In genomic region chr13:38775085-38775484, GRCh38 we compare ENCODE assay signal across 37 cellular contexts.
DNase-seq lines count a peak whose midpoint lies in the region; ATAC-seq, FAIRE-seq and TF ChIP-seq lines count a peak whose summit lies in the region.
"Had no signal": no experiment of that assay in that cellular context is flagged by ENCODE, and none has a peak within 500 bp of the region (broad histone marks: within the 10 kb centered on the region; RNA-seq: fewer than 3 reads in every experiment).

No MANE protein-coding gene starts in this region.

- no peak overlapping the region for H2BK120ac ChIP-seq in neuronal stem cell (ENCODE audit: low read depth, low read length)

- H4K8ac ChIP-seq in neuronal stem cell (ENCODE audit: low read depth, low read length) = no peak overlapping the region

- H3K4me1 ChIP-seq in liver (ENCODE audit: control insufficient read depth in 4 of 4, insufficient read depth in 4 of 4, low read length in 3 of 4) (peaks cover 0 to 2% (median 0%) of the 10 kb centered on the region in 4 donors), HepG2 (ENCODE audit: insufficient read depth, low read length) (no peaks in the 10 kb centered on the region), right lobe of liver (peaks cover 0 to 8% (median 0%) of the 10 kb centered on the region in 4 donors), neuronal stem cell (ENCODE audit: control insufficient read depth in 2 of 2, insufficient read depth in 1 of 2, low read depth in 1 of 2, low read length in 2 of 2) (no peaks in the 10 kb centered on the region)
- H3K4me1 ChIP-seq: A549; BE2C; BLaER1; BLaER1 treated with 17β-estradiol and CSF1 and Interleukin-3, amounts not matched to agents 10 nM and 100 nM had no signal

- no peak for TF ChIP-seq POLR2A in HepG2 (IDR thresholded peaks at IDR 0.05; ENCODE audit: insufficient read depth in 1 of 2, low read depth in 2 of 2, low read length in 2 of 2)
- TF ChIP-seq POLR2A in right lobe of liver (IDR thresholded peaks at IDR 0.05) = no peak

- FAIRE-seq in HepG2 (lab: Jason Lieb, UNC) (no peak), urothelium cell line (lab: Jason Lieb, UNC) (no peak)
- FAIRE-seq: A204.1, A549, D721Med had no signal

- in situ Hi-C loops in HepG2 (cut with HindIII; ENCODE audit: extremely low pct_ligation_motif_present, low pct_unique_long_range_greater_than_20kb) = no loop called here

- H3K27me3 ChIP-seq in liver (ENCODE audit: control insufficient read depth in 4 of 4, insufficient read depth in 4 of 4, low read length in 3 of 4) (no peaks in the 10 kb centered on the region), HepG2 (ENCODE audit: control insufficient read depth in 1 of 2, insufficient read depth in 2 of 2, low read length in 2 of 2) (no peaks in the 10 kb centered on the region), right lobe of liver (no peaks in the 10 kb centered on the region), neuronal stem cell (ENCODE audit: control insufficient read depth in 3 of 3, insufficient read depth in 3 of 3, low read depth in 1 of 3, low read length in 3 of 3) (no peaks in the 10 kb centered on the region)
- H3K27me3 ChIP-seq: BE2C; BLaER1; BLaER1 treated with 17β-estradiol and CSF1 and Interleukin-3, amounts not matched to agents 10 nM and 100 nM had no signal

- no peaks in the 10 kb centered on the region for H3K79me1 ChIP-seq in neuronal stem cell (ENCODE audit: low read depth, low read length)

- H3K4ac ChIP-seq in neuronal stem cell (ENCODE audit: low read length) = no peak overlapping the region

- intact Hi-C loops in HepG2 (cut with micrococcal nuclease; ENCODE audit: unreplicated experiment) = no loop called here
- intact Hi-C loops in right lobe of liver (cut with DNase I) = no loop called here

- H3K27me3 Mint-ChIP-seq in mesothelial cell of epicardium (ENCODE audit: low read depth) = no peaks in the 10 kb centered on the region
- H3K27me3 Mint-ChIP-seq: B cell; CD4-positive, alpha-beta memory T cell; CD4-positive, CD25-positive, alpha-beta regulatory T cell had no signal

- H3K9ac ChIP-seq in liver (ENCODE audit: low read depth in 1 of 2, low read length in 2 of 2) (no peak overlapping the region), HepG2 (ENCODE audit: insufficient read depth, low read depth, low read length) (no peak overlapping the region), neuronal stem cell (ENCODE audit: low read depth, low read length, poor library complexity) (no peak overlapping the region)
- H3K9ac ChIP-seq: BLaER1; BLaER1 treated with 17β-estradiol and CSF1 and Interleukin-3, amounts not matched to agents 10 nM and 100 nM had no signal

- H3K4me3 ChIP-seq in liver (ENCODE audit: low read depth in 1 of 3, low read length in 3 of 3) = no peak overlapping the region
- H3K4me3 ChIP-seq in HepG2 (replicated peaks in 1 of 3; ENCODE audit: insufficient read depth in 1 of 3, low read depth in 2 of 3, low read length in 3 of 3) = no peak overlapping the region
- H3K4me3 ChIP-seq in right lobe of liver = no peak overlapping the region
- H3K4me3 ChIP-seq in neuronal stem cell (ENCODE audit: low read length in 2 of 2) = no peak overlapping the region
- H3K4me3 ChIP-seq: A549; BLaER1; BLaER1 treated with 17β-estradiol and CSF1 and Interleukin-3, amounts not matched to agents 10 nM and 100 nM had no signal

- H3K36me3 Mint-ChIP-seq in mesothelial cell of epicardium = peaks cover 27% of the 10 kb centered on the region
- H3K36me3 Mint-ChIP-seq: CD14-positive monocyte; CD4-positive, alpha-beta memory T cell; CD4-positive, CD25-positive, alpha-beta regulatory T cell; CD8-positive, alpha-beta memory T cell; CD8-positive, alpha-beta T cell had no signal

- DNase-seq in HepG2 (ENCODE audit: low spot score) = no peak
- DNase-seq in left lobe of liver (ENCODE audit: low spot score) = no peak
- DNase-seq in right lobe of liver = no peak
- DNase-seq in mesothelial cell of epicardium (ENCODE audit: low spot score in 2 of 2, unreplicated experiment in 2 of 2) = no peak
- DNase-seq in neuronal stem cell (ENCODE audit: low spot score) = no peak
- DNase-seq in urothelium cell line (ENCODE audit: low spot score) = no peak
- DNase-seq: 8988T; ACHN; AML-193; BE2C; C1 segment of cervical spinal cord; Caco-2; Calu3; CD4-positive, alpha-beta memory T cell; CD4-positive, alpha-beta T cell; CD4-positive, CD25-positive, alpha-beta regulatory T cell; CD8-positive, alpha-beta memory T cell; CD8-positive, alpha-beta T cell; COR-L47; DMS 273 treated with DMSO at 0.1 percent for 48 hours; DMS153; DMS53; DMS79; DMS79 treated with DMSO at 0.1 percent for 48 hours; DND-41; EL had no signal

- POLR2A ChIA-PET in HepG2 (lab: Yijun Ruan, JAX) = no interaction called here

- no peak overlapping the region for H2AK5ac ChIP-seq in neuronal stem cell (ENCODE audit: low read depth, low read length)

- no peaks in the 10 kb centered on the region for H3K79me2 ChIP-seq in HepG2 (ENCODE audit: insufficient read depth, low read length)

- CTCF ChIA-PET in HepG2 (lab: Yijun Ruan, JAX; ENCODE audit: low intra/inter-chr PET ratio, low total read pairs) = no interaction called here

- no peaks in the 10 kb centered on the region for H3K9me3 ChIP-seq in liver (ENCODE audit: control insufficient read depth in 4 of 4, low read length in 3 of 4)
- H3K9me3 ChIP-seq in HepG2 (ENCODE audit: low read length) = no peaks in the 10 kb centered on the region
- H3K9me3 ChIP-seq in right lobe of liver = no peaks in the 10 kb centered on the region
- H3K9me3 ChIP-seq in neuronal stem cell (replicated peaks in 1 of 2; ENCODE audit: control insufficient read depth in 2 of 2, insufficient read depth in 1 of 2, low read depth in 1 of 2, low read length in 2 of 2) = peaks cover 0 to 4% of the 10 kb centered on the region in 2 donors
- H3K9me3 ChIP-seq: A549; BE2C; BLaER1; BLaER1 treated with 17β-estradiol and CSF1 and Interleukin-3, amounts not matched to agents 10 nM and 100 nM; Caco-2 had no signal

- no peak overlapping the region for H3K4me3 Mint-ChIP-seq in mesothelial cell of epicardium
- H3K4me3 Mint-ChIP-seq: B cell; CD14-positive monocyte; CD4-positive, alpha-beta memory T cell; CD4-positive, alpha-beta T cell; CD4-positive, CD25-positive, alpha-beta regulatory T cell; CD8-positive, alpha-beta memory T cell; CD8-positive, alpha-beta T cell had no signal

- H3K9me3 Mint-ChIP-seq in mesothelial cell of epicardium = no peaks in the 10 kb centered on the region

- no peak overlapping the region for H3K4me2 ChIP-seq in HepG2 (ENCODE audit: low read depth, low read length)
- H3K4me2 ChIP-seq in neuronal stem cell (ENCODE audit: insufficient read depth, low read length, poor library complexity, severe bottlenecking) = no peak overlapping the region
- H3K4me2 ChIP-seq: A549; BLaER1; BLaER1 treated with 17β-estradiol and CSF1 and Interleukin-3, amounts not matched to agents 10 nM and 100 nM had no signal

- H3K27ac Mint-ChIP-seq in mesothelial cell of epicardium = peak overlapping the region; percentile 68
- H3K27ac Mint-ChIP-seq: B cell; CD14-positive monocyte; CD4-positive, alpha-beta memory T cell; CD4-positive, alpha-beta T cell; CD4-positive, CD25-positive, alpha-beta regulatory T cell; CD8-positive, alpha-beta memory T cell; CD8-positive, alpha-beta T cell had no signal

- H2BK5ac ChIP-seq in neuronal stem cell (ENCODE audit: low read length) = no peak overlapping the region

- no peak for TF ChIP-seq CTCF in liver (IDR thresholded peaks at IDR 0.05; ENCODE audit: low read depth, low read length, missing input control)
- TF ChIP-seq CTCF in HepG2 (CRISPR knock-in tag; IDR thresholded peaks at IDR 0.05) = no peak
- no peak for TF ChIP-seq CTCF in right lobe of liver (IDR thresholded peaks at IDR 0.05)
- TF ChIP-seq CTCF in mesothelial cell of epicardium (IDR thresholded peaks at IDR 0.05; ENCODE audit: unreplicated experiment) = no peak

- H4K91ac ChIP-seq in neuronal stem cell (ENCODE audit: low read depth, low read length, poor library complexity) = no peak overlapping the region

- H3K36me3 ChIP-seq in liver (ENCODE audit: control insufficient read depth in 4 of 4, insufficient read depth in 3 of 4, low read depth in 1 of 4, low read length in 3 of 4) (no peaks in the 10 kb centered on the region), HepG2 (replicated peaks in 1 of 2; ENCODE audit: control insufficient read depth in 1 of 2, insufficient read depth in 2 of 2, low read length in 2 of 2) (no peaks in the 10 kb centered on the region), right lobe of liver (no peaks in the 10 kb centered on the region), neuronal stem cell (replicated peaks in 1 of 2; ENCODE audit: control insufficient read depth in 2 of 2, insufficient read depth in 2 of 2, low read length in 2 of 2) (no peaks in the 10 kb centered on the region)
- H3K36me3 ChIP-seq: BE2C; BLaER1; BLaER1 treated with 17β-estradiol and CSF1 and Interleukin-3, amounts not matched to agents 10 nM and 100 nM had no signal

- 31% methylated on average over 5 of the region's 5 CpGs for WGBS in liver
- 0% methylated on average over 5 of the region's 5 CpGs for WGBS in HepG2 (ENCODE audit: low lambda C conversion rate)
- 31% methylated on average over 5 of the region's 5 CpGs for WGBS in right lobe of liver (ENCODE audit: insufficient coverage, low coverage, low lambda C conversion rate, missing lambda C conversion rate)
- no CpG with 5 or more reads among the region's 5 CpGs for WGBS in neuronal stem cell (ENCODE audit: extremely low coverage in 2 of 2, insufficient read length in 2 of 2, insufficient replicate concordance in 1 of 2), 2 donors

- H3K27ac ChIP-seq in liver (ENCODE audit: low read depth in 1 of 2, low read length in 2 of 2) (no peak overlapping the region), HepG2 (ENCODE audit: extremely low read length, insufficient read depth, low read length) (no peak overlapping the region), right lobe of liver (no peak overlapping the region), neuronal stem cell (replicated peaks; ENCODE audit: low read length) (no peak overlapping the region)
- H3K27ac ChIP-seq: 22Rv1; A549; BLaER1; BLaER1 treated with 17β-estradiol and CSF1 and Interleukin-3, amounts not matched to agents 10 nM and 100 nM; C4-2B had no signal

- BruUV-seq in HepG2 (replicated peaks; lab: Mats Ljungman, UMichigan) = no TSS peak

- H4K20me1 ChIP-seq in HepG2 (ENCODE audit: insufficient read depth, low read length) = no peaks in the 10 kb centered on the region
- H4K20me1 ChIP-seq: BLaER1; BLaER1 treated with 17β-estradiol and CSF1 and Interleukin-3, amounts not matched to agents 10 nM and 100 nM had no signal

- no peak overlapping the region for H3K14ac ChIP-seq in neuronal stem cell (ENCODE audit: low read length)

- no peak overlapping the region for H2AFZ ChIP-seq in HepG2 (ENCODE audit: low read length)
- no peak overlapping the region for H2AFZ ChIP-seq in neuronal stem cell (ENCODE audit: low read length)

- H3K4me1 Mint-ChIP-seq in mesothelial cell of epicardium = peaks cover 9% of the 10 kb centered on the region
- H3K4me1 Mint-ChIP-seq: B cell; CD14-positive monocyte; CD4-positive, alpha-beta memory T cell; CD4-positive, CD25-positive, alpha-beta regulatory T cell; CD8-positive, alpha-beta memory T cell had no signal

- TF ChIP-seq EP300 in HepG2 (IDR thresholded peaks at IDR 0.05; ENCODE audit: low read depth in 2 of 2, low read length in 2 of 2) (no peak), HepG2 (CRISPR knock-in tag; IDR thresholded peaks at IDR 0.05; ENCODE audit: borderline replicate concordance) (no peak)

- H3K23ac ChIP-seq in neuronal stem cell (ENCODE audit: low read depth, low read length, poor library complexity) = no peak overlapping the region

- H2BK15ac ChIP-seq in neuronal stem cell (ENCODE audit: low read length) = no peak overlapping the region

- no peak for ATAC-seq in HepG2
- ATAC-seq in left lobe of liver = peak; percentile 65
- ATAC-seq in right lobe of liver = peak; percentile 48 to 80 (median 64)
- no peak for ATAC-seq in GM19328 (IDR thresholded peaks at IDR 0.05; ENCODE audit: unreplicated experiment)
- ATAC-seq: A549; CD8-positive, alpha-beta T cell had no signal

- no peak for TF ChIP-seq RAD21 in liver (IDR thresholded peaks at IDR 0.05)
- no peak for TF ChIP-seq RAD21 in HepG2 (CRISPR knock-in tag; IDR thresholded peaks at IDR 0.05)

- no peak overlapping the region for H3K18ac ChIP-seq in neuronal stem cell (ENCODE audit: low read length)

- H2BK12ac ChIP-seq in neuronal stem cell (ENCODE audit: low read length) = no peak overlapping the region

Comparison
In these comparisons a context has a peak if more than half of its experiments do, and no peak if none do; other contexts are left out.
1. ATAC-seq: peak in left lobe of liver (single experiment) and right lobe of liver (4 of 4); none in HepG2 (single experiment) and GM19328 (single experiment).